1 cellular context compared by ENCODE assay signal in genomic region chr1:202952818-202953217, GRCh38.
TF ChIP-seq lines count a peak whose summit lies in the region.

No MANE protein-coding gene starts in this region.

TF ChIP-seq in K562, 482 proteins besides CTCF, POLR2A, EP300 and RAD21:
- TF ChIP-seq ARNT (IDR thresholded peaks at IDR 0.05): no peak
- TF ChIP-seq CEBPG (CRISPR knock-in tag; IDR thresholded peaks at IDR 0.05): 0 out of 2 replicates have a peak, but pooled peaks have one; percentile 11
- TF ChIP-seq CEBPG (tag; conservative IDR thresholded peaks at IDR 0.05 in 1 of 2, IDR thresholded peaks at IDR 0.05 in 1 of 2): no peak
- TF ChIP-seq ZNF316 (IDR thresholded peaks at IDR 0.05): peak; percentile 37; the same call in 1 of the 2 replicates
- TF ChIP-seq RBM25 (IDR thresholded peaks at IDR 0.05; ENCODE audit: low read depth, low read length, severe bottlenecking): no peak
- TF ChIP-seq ETV1 (tag; conservative IDR thresholded peaks at IDR 0.05; ENCODE audit: low read depth): no peak
- TF ChIP-seq ATF3 (IDR thresholded peaks at IDR 0.05): peak; percentile 35
- no peak for TF ChIP-seq ATF3 (CRISPR knock-in tag; conservative IDR thresholded peaks at IDR 0.05)
- TF ChIP-seq FOXJ3 (CRISPR knock-in tag; IDR thresholded peaks at IDR 0.05): no peak
- no peak for TF ChIP-seq CBX5 (IDR thresholded peaks at IDR 0.05; ENCODE audit: borderline replicate concordance, low read depth)
- TF ChIP-seq PHF8 (IDR thresholded peaks at IDR 0.05; ENCODE audit: borderline replicate concordance, low read length): no peak
- no peak for TF ChIP-seq CREB3L1 (IDR thresholded peaks at IDR 0.05; ENCODE audit: borderline replicate concordance, low read depth)
- no peak for TF ChIP-seq ZNF133 (CRISPR knock-in tag; IDR thresholded peaks at IDR 0.05)
- no peak for TF ChIP-seq SRSF3 (IDR thresholded peaks at IDR 0.05; ENCODE audit: insufficient read depth, low read length)
- no peak for TF ChIP-seq FOXO4 (CRISPR knock-in tag; IDR thresholded peaks at IDR 0.05)
- TF ChIP-seq DMBX1 (CRISPR knock-in tag; IDR thresholded peaks at IDR 0.05; ENCODE audit: borderline replicate concordance): no peak
- 0 out of 2 replicates have a peak, but pooled peaks have one; percentile 21 for TF ChIP-seq MAFK (IDR thresholded peaks at IDR 0.05; ENCODE audit: low read length)
- no peak for TF ChIP-seq EZH2 (IDR thresholded peaks at IDR 0.05; ENCODE audit: borderline replicate concordance, low read depth, low read length)
- TF ChIP-seq FOSL1 (tag; conservative IDR thresholded peaks at IDR 0.05): peak; percentile 67
